In the genomic region with DNA sequence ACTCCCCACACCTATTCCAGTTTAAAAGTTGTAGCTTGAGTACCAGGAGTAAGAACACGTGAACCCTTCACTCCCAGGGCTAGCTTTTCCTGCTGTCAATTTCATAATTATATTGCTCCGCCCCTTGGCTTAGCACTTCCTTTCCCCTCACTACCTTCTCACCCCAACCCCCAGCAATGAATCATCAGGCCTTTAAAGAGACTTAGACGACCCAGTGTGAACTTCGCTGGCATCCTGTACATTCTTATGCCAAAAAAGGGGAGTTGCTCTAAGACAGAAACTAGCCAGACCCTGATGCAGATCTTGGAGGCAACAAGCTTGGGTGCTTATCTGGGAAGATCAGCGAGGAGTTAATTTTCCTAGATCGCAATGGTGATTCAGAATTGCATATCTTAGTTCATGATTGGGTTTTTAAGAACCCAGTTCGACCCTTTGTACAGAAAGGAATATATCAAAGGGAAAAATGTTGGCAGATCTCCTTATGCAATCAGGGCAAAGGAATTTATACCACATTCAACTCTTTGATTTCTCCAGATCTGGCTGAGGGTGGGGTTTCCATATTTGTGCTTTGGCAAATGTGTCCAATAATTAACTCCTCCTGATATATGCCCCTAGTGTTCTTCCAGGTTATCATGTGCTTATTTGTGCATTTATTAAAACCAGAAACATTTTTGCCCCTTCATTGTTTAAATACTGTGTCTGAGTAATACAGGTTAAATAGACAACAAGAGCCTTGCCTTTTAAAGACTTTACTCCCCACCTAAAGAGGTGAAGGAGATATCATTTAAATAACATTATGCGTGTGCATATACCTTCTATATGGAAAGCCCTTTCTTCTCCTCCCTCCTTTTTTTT, we compare ENCODE assay signal across 8 cellular contexts. TPM values are rescaled to one million over a fixed set of nuclear protein-coding genes. Genes with fewer than 3 reads are reported as not detected.
DNase-seq lines count a peak whose midpoint lies in the region; ATAC-seq, FAIRE-seq and TF ChIP-seq lines count a peak whose summit lies in the region.

No MANE protein-coding gene starts in this region.

- DNase-seq in GM03348 (ENCODE audit: low spot score) (peak; percentile 49), Kasumi-1 (lab: John Stamatoyannopoulos, UW) (peak; percentile 95 to 97), omental fat pad (ENCODE audit: low spot score) (no peak), urothelium cell line (ENCODE audit: low spot score) (peak; percentile 73), GM19240 (ENCODE audit: insufficient read length, low spot score) (no peak)
- peak; percentile 67 to 76 for DNase-seq in activated CD4-positive, alpha-beta T cell treated with anti-CD3 and anti-CD28 coated beads for 4 hours
- DNase-seq in effector CD4-positive, alpha-beta T cell: peak; percentile 67

- ATAC-seq in omental fat pad (ENCODE audit: low FRiP score): peak; percentile 80
- no peak for ATAC-seq in HG02884 (IDR thresholded peaks at IDR 0.05; ENCODE audit: unreplicated experiment)

- TF ChIP-seq CTCF in omental fat pad (IDR thresholded peaks at IDR 0.05): no peak

- no peak for FAIRE-seq in urothelium cell line (lab: Jason Lieb, UNC)

RNA-seq across cellular contexts. Expression of a gene that starts 8.1 kb away (rescaled TPM):
- 10 to 100 TPM; 26.4 to 46.4 (median 36.1) TPM for total RNA-seq in omental fat pad

Comparison
In these comparisons a context has a peak if more than half of its experiments do, and no peak if none do; other contexts are left out.
1. DNase-seq: peak in GM03348 (single experiment), Kasumi-1 (2 of 2), activated CD4-positive, alpha-beta T cell treated with anti-CD3 and anti-CD28 coated beads for 4 hours (2 of 2), effector CD4-positive, alpha-beta T cell (single experiment) and urothelium cell line (single experiment); none in omental fat pad (single experiment) and GM19240 (single experiment).